ENCODE assay signal across 36 cellular contexts in genomic region chr11:63501236-63501635, GRCh38. TPM values are rescaled to one million over a fixed set of nuclear protein-coding genes. Genes with fewer than 3 reads are reported as not detected.
"Had no signal": no experiment of that assay in that cellular context is flagged by ENCODE, and none has a peak within 500 bp of the region (broad histone marks: within the 10 kb centered on the region; RNA-seq: fewer than 3 reads in every experiment).

No MANE protein-coding gene starts in this region.

- H3K27ac ChIP-seq: adrenal gland, body of pancreas, brain microvascular endothelial cell, breast epithelium, VCaP had no signal

- H3K9me3 ChIP-seq: adrenal gland, body of pancreas had no signal

- FAIRE-seq: astrocyte, TTC549 had no signal

- H3K4me1 ChIP-seq: breast epithelium had no signal

- H3K36me3 ChIP-seq: adrenal gland, brain microvascular endothelial cell, breast epithelium had no signal

- H3K27me3 ChIP-seq: adrenal gland, body of pancreas, brain microvascular endothelial cell, breast epithelium had no signal

- DNase-seq: activated B cell treated with CpG ODN at 0.5 μM for 24 hours; activated CD4-positive, alpha-beta memory T cell treated with anti-CD3 and anti-CD28 coated beads for 36 hours; activated CD4-positive, alpha-beta T cell treated with anti-CD3 and anti-CD28 coated beads for 4 hours; activated CD4-positive, alpha-beta T cell treated with anti-CD3 and anti-CD28 coated beads, Interleukin-2, amount 10 ng/mL, durations not matched to agents 24 days and 14 days; activated CD4-positive, alpha-beta T cell treated with anti-CD3 and anti-CD28 coated beads, Interleukin-2, amount 50 U/mL, for 1 hour; activated CD4-positive, alpha-beta T cell treated with anti-CD3 and anti-CD28 coated beads, Interleukin-2, amount 50 U/mL, for 4 hours; activated CD4-positive, CD25-positive, alpha-beta regulatory T cell treated with anti-CD3 and anti-CD28 coated beads, Interleukin-2, amount 50 U/mL, for 72 hours; activated CD8-positive, alpha-beta memory T cell treated with anti-CD3 and anti-CD28 coated beads, Interleukin-2, amount 50 U/mL, for 4 hours; activated CD8-positive, alpha-beta T cell treated with anti-CD3 and anti-CD28 coated beads for 36 hours; activated effector memory CD4-positive, alpha-beta T cell treated with anti-CD3 and anti-CD28 coated beads, Interleukin-2, amount 50 U/mL, for 16 hours; activated gamma-delta T cell treated with Interleukin-2 at 50 U/mL for 16 hours; activated naive CD4-positive, alpha-beta T cell; activated naive CD4-positive, alpha-beta T cell treated with anti-CD3 and anti-CD28 coated beads for 36 hours; activated naive CD4-positive, alpha-beta T cell treated with anti-CD3 and anti-CD28 coated beads, Interleukin-2, amount 50 U/mL, for 16 hours; activated naive CD8-positive, alpha-beta T cell treated with anti-CD3 and anti-CD28 coated beads for 36 hours; activated T-cell treated with anti-CD3 and anti-CD28 coated beads for 4 hours; activated T-cell treated with anti-CD3 and anti-CD28 coated beads, Interleukin-2, amount 50 U/mL, for 1 hour; activated T-cell treated with anti-CD3 and anti-CD28 coated beads, Interleukin-2, amount 50 U/mL, for 4 hours; activated T-cell treated with anti-CD3 and anti-CD28 coated beads, Interleukin-2, amount 50 U/mL, for 72 hours; adrenal gland; amniotic stem cell; aorta; body of pancreas; brain microvascular endothelial cell; central memory CD4-positive, alpha-beta T cell; T-helper 1 cell; T-helper 2 cell; T-helper 9 cell had no signal

- ATAC-seq: activated CD8-positive, alpha-beta T cell treated with anti-CD3 and anti-CD28 coated beads for 36 hours; activated naive CD4-positive, alpha-beta T cell treated with anti-CD3 and anti-CD28 coated beads, Interleukin-2, amount 50 U/mL, for 72 hours; activated T-cell treated with anti-CD3 and anti-CD28 coated beads, Interleukin-2, amount 50 U/mL, for 4 hours; activated T-cell treated with anti-CD3 and anti-CD28 coated beads, Interleukin-2, amount 50 U/mL, for 72 hours; activated T-helper 17 cell treated with anti-CD3 and anti-CD28 coated beads, Interleukin-2, amount 50 U/mL, for 72 hours; body of pancreas had no signal

- H3K4me3 ChIP-seq: adrenal gland, body of pancreas, breast epithelium had no signal

RNA-seq across cellular contexts. Expression of gene LGALS12, which starts 4.6 kb away (rescaled TPM):
- total RNA-seq: activated B cell treated with CpG ODN at 0.5 μM for 24 hours; activated CD4-positive, alpha-beta memory T cell treated with anti-CD3 and anti-CD28 coated beads for 36 hours; activated CD4-positive, alpha-beta T cell treated with anti-CD3 and anti-CD28 coated beads, Interleukin-2, amount 10 ng/mL, durations not matched to agents 24 days and 14 days; activated CD8-positive, alpha-beta memory T cell treated with anti-CD3 and anti-CD28 coated beads for 36 hours; activated CD8-positive, alpha-beta T cell treated with anti-CD3 and anti-CD28 coated beads for 36 hours; activated naive CD4-positive, alpha-beta T cell treated with anti-CD3 and anti-CD28 coated beads for 36 hours; activated naive CD4-positive, alpha-beta T cell treated with anti-CD3 and anti-CD28 coated beads, Interleukin-2, amount 50 U/mL, for 72 hours; activated naive CD8-positive, alpha-beta T cell treated with anti-CD3 and anti-CD28 coated beads for 36 hours; activated T-cell treated with anti-CD3 and anti-CD28 coated beads, Interleukin-2, amount 50 U/mL, for 4 hours; activated T-helper 1 cell treated with anti-CD3 and anti-CD28 coated beads, Interleukin-12 subunit alpha, Interleukin-12 subunit beta, Interleukin-2, Interleukin-4 antibody, amounts not matched to agents 30 ng/mL and 10 ng/mL and 1 ng/mL, durations not matched to agents 14 hours and 24 hours and 36 hours; activated T-helper 17 cell treated with anti-CD3 and anti-CD28 coated beads, Interleukin-2, amount 50 U/mL, for 72 hours; astrocyte had no signal
- polyA plus RNA-seq: aorta had no signal

RNA-seq across cellular contexts. Expression of gene PLAAT5, which starts 10.3 kb away (rescaled TPM):
- total RNA-seq: activated B cell treated with CpG ODN at 0.5 μM for 24 hours; activated CD4-positive, alpha-beta T cell treated with anti-CD3 and anti-CD28 coated beads, Interleukin-2, amount 10 ng/mL, durations not matched to agents 24 days and 14 days; activated naive CD4-positive, alpha-beta T cell treated with anti-CD3 and anti-CD28 coated beads for 36 hours; activated naive CD4-positive, alpha-beta T cell treated with anti-CD3 and anti-CD28 coated beads, Interleukin-2, amount 50 U/mL, for 72 hours; activated T-helper 1 cell treated with anti-CD3 and anti-CD28 coated beads, Interleukin-12 subunit alpha, Interleukin-12 subunit beta, Interleukin-2, Interleukin-4 antibody, amounts not matched to agents 30 ng/mL and 10 ng/mL and 1 ng/mL, durations not matched to agents 14 hours and 24 hours and 36 hours had no signal
